9 cellular contexts compared by ENCODE assay signal in genomic region chr14:92455231-92455630, GRCh38.
"Had no signal": no experiment of that assay in that cellular context is flagged by ENCODE, and none has a peak within 500 bp of the region (broad histone marks: within the 10 kb centered on the region; RNA-seq: fewer than 3 reads in every experiment).

No MANE protein-coding gene starts in this region.

- H3K4me3 ChIP-seq: GM23248 had no signal

- H2AFZ ChIP-seq: GM23248 had no signal

- DNase-seq: GM23248, GOT3, H9, HCEC 1CT, HFFc6, KG1 had no signal

- H3K9ac ChIP-seq: GM23248 had no signal

- H3K27ac ChIP-seq: GM23248, HL-60 had no signal

- H3K9me3 Mint-ChIP-seq: H9, HFFc6, IgD-negative memory B cell had no signal

- H3K4me3 Mint-ChIP-seq: H9, HFFc6, IgD-negative memory B cell had no signal

- H3K27ac Mint-ChIP-seq: H9, HFFc6, IgD-negative memory B cell had no signal

- FAIRE-seq: H54 had no signal

- H3K36me3 Mint-ChIP-seq: IgD-negative memory B cell had no signal
